In the genomic region with DNA sequence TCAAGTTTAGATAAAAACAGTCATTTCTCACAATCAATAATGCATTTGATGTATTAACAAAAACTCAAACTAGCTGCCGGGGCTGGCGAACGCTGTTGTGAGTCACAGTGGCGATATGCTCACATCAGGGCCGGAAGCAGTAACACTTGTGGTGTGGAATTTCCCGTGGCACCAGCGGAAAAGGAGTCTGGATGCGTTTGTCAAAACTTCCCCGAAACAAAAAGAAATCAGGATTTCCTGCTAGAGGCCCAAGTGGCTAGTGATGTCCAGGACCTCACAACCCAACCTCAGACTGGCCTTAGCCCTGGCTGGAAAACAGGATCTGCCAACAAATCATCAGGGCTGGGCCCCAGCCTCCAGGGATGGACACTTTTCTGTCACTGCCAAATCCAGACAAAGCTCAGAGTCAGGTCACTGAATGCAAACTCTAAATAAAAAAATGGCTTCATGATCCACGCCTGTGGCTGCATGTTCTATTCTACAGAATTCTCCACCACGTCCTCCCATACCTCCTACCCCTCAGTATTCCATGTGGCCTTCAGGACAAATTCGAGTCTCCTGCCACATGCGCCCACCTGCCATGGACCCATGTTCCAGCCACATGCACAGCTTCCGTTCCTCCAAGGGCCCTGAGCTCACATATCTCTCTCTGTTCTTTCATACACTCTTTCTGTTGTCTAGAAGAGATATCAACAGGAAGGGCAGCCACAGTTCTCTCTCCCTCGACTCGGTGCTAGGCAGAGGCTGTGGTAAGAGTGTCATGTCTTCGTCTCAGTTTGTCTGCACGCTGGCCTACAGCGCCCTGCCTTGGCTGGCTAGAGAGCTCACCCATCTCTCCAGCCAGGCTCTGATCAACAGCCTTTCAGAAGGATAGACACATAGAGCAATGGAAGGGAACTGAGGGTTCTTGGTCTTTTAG, we compare ENCODE assay signal across 8 cellular contexts. TPM values are rescaled to one million over a fixed set of nuclear protein-coding genes. Genes with fewer than 3 reads are reported as not detected.
A peak's percentile ranks its signal among the peaks of the same experiment; 100 is the strongest.
DNase-seq lines count a peak whose midpoint lies in the region; ATAC-seq, FAIRE-seq and TF ChIP-seq lines count a peak whose summit lies in the region.

No MANE protein-coding gene starts in this region.

- H3K9me3 Mint-ChIP-seq in central memory CD8-positive, alpha-beta T cell: no peaks in the 10 kb centered on the region

- H3K36me3 ChIP-seq in rectal smooth muscle tissue (ENCODE audit: control insufficient read depth, insufficient read depth, low read length) (no peaks in the 10 kb centered on the region), HAP-1 (replicated peaks) (peaks cover 6% of the 10 kb centered on the region; the same call in 1 of the 2 replicates)

- peak; percentile 68 for TF ChIP-seq POLR2A in GM12891 (IDR thresholded peaks at IDR 0.05; ENCODE audit: low read depth, low read length)

- DNase-seq in GM12891 (ENCODE audit: insufficient read length, low spot score) (no peak), HAP-1 (ENCODE audit: low spot score in 2 of 2) (no peak), DMS53 treated with DMSO at 0.1 percent for 48 hours (lab: John Stamatoyannopoulos, UW; ENCODE audit: unreplicated experiment) (no peak), DMS 273 (lab: John Stamatoyannopoulos, UW; ENCODE audit: unreplicated experiment) (no peak)
- DNase-seq in activated CD4-positive, CD25-positive, alpha-beta regulatory T cell treated with anti-CD3 and anti-CD28 coated beads, Interleukin-2, amount 50 U/mL, for 72 hours: peak; percentile 67
- DNase-seq in central memory CD8-positive, alpha-beta T cell (ENCODE audit: low spot score in 2 of 2): peak; percentile 56 to 82

- ATAC-seq in central memory CD8-positive, alpha-beta T cell (replicated peaks; ENCODE audit: extremely low read depth, poor library complexity, severe bottlenecking): peak; percentile 88
- ATAC-seq in HG02884 (IDR thresholded peaks at IDR 0.05; ENCODE audit: unreplicated experiment): no peak

- H3K27ac Mint-ChIP-seq in central memory CD8-positive, alpha-beta T cell (ENCODE audit: low read depth): peak overlapping the region; percentile 92

- peak overlapping the region; percentile 38 for H3K27ac ChIP-seq in rectal smooth muscle tissue (ENCODE audit: low read depth, low read length)

- H3K4me1 Mint-ChIP-seq in central memory CD8-positive, alpha-beta T cell: peaks cover 58% of the 10 kb centered on the region

- H3K4me3 ChIP-seq in rectal smooth muscle tissue (ENCODE audit: low read length): no peak overlapping the region
- H3K4me3 ChIP-seq in HAP-1: no peak overlapping the region

- no peaks in the 10 kb centered on the region for H3K4me1 ChIP-seq in rectal smooth muscle tissue (ENCODE audit: control insufficient read depth, insufficient read depth, low read length)
- peaks cover 17% of the 10 kb centered on the region for H3K4me1 ChIP-seq in HAP-1

- peaks cover 29% of the 10 kb centered on the region for H3K36me3 Mint-ChIP-seq in central memory CD8-positive, alpha-beta T cell (ENCODE audit: insufficient read depth)

- H3K9ac ChIP-seq in rectal smooth muscle tissue (ENCODE audit: low read length): no peak overlapping the region

- FAIRE-seq in GM12891 (lab: Jason Lieb, UNC): peak; percentile 72

- H3K27me3 ChIP-seq in rectal smooth muscle tissue (ENCODE audit: control insufficient read depth, insufficient read depth, low read length) (no peaks in the 10 kb centered on the region), HAP-1 (ENCODE audit: low read depth) (no peaks in the 10 kb centered on the region)

- peak overlapping the region; percentile 62 for H3K4me3 Mint-ChIP-seq in central memory CD8-positive, alpha-beta T cell

- no peaks in the 10 kb centered on the region for H3K9me3 ChIP-seq in HAP-1

- in situ Hi-C loops in HAP-1 (cut with MboI; ENCODE audit: low sequenced_read_pairs): no loop called here

- H3K27me3 Mint-ChIP-seq in central memory CD8-positive, alpha-beta T cell: no peaks in the 10 kb centered on the region

TF ChIP-seq in GM12891, 5 proteins besides CTCF, POLR2A, EP300 and RAD21:
- TF ChIP-seq POLR2AphosphoS5 (IDR thresholded peaks at IDR 0.05; ENCODE audit: low read depth, low read length) (peak; percentile 70), TAF1 (IDR thresholded peaks at IDR 0.05; ENCODE audit: low read depth, low read length) (no peak)

RNA-seq across cellular contexts. Expression of gene EHD4, which starts 35.4 kb away (rescaled TPM):
- 24.4 TPM for polyA plus RNA-seq in GM12891 (2012; ENCODE audit: low read depth, missing spikeins)

RNA-seq across cellular contexts. Expression of gene SPTBN5, which starts 43.1 kb away (rescaled TPM):
- 0.08 TPM for polyA plus RNA-seq in GM12891 (2012; ENCODE audit: low read depth, missing spikeins)

Comparison
In these comparisons a context has a peak if more than half of its experiments do, and no peak if none do; other contexts are left out.
1. DNase-seq: peak in activated CD4-positive, CD25-positive, alpha-beta regulatory T cell treated with anti-CD3 and anti-CD28 coated beads, Interleukin-2, amount 50 U/mL, for 72 hours (single experiment) and central memory CD8-positive, alpha-beta T cell (2 of 2); none in GM12891 (single experiment), HAP-1 (0 of 2), DMS53 treated with DMSO at 0.1 percent for 48 hours (single experiment) and DMS 273 (single experiment).